27 cellular contexts compared by ENCODE assay signal in genomic region chr12:40775681-40776080, GRCh38.
"Had no signal": no experiment of that assay in that cellular context is flagged by ENCODE, and none has a peak within 500 bp of the region (broad histone marks: within the 10 kb centered on the region; RNA-seq: fewer than 3 reads in every experiment).

No MANE protein-coding gene starts in this region.

- H3K79me2 ChIP-seq: parathyroid adenoma had no signal

- DNase-seq: colonic mucosa; effector CD8-positive, alpha-beta T cell; endodermal cell; heart left ventricle; hippocampal formation; islet precursor cell; kidney glomerular epithelial cell; mesendoderm; midbrain; naive thymus-derived CD4-positive, alpha-beta T cell; right lobe of liver; small intestine; stimulated activated CD4-positive, alpha-beta T cell treated with anti-CD3 and anti-CD28 coated beads, Interleukin-15, amount 100 ng/mL, for 24 hours; stimulated activated CD4-positive, alpha-beta T cell treated with anti-CD3 and anti-CD28 coated beads, Interleukin-2, amount 100 ng/mL, for 48 hours; stimulated activated naive CD4-positive, alpha-beta T cell; stimulated activated naive CD8-positive, alpha-beta T cell treated with anti-CD3 and anti-CD28 coated beads, Interleukin-15, amount 100 ng/mL, for 72 hours; thyroid gland; trophoblast cell had no signal

- H3K36me3 ChIP-seq: colonic mucosa, esophagus muscularis mucosa, gastroesophageal sphincter, heart left ventricle, neural progenitor cell, right lobe of liver, thyroid gland, vagina had no signal

- H3K9me3 Mint-ChIP-seq: dendritic cell treated with granulocyte-macrophage colony-stimulating factor and Interleukin-4, amounts not matched to agents 40 ng/mL and 50 ng/mL, for 4 days; endodermal cell; nephron; neural progenitor cell; stimulated activated naive CD8-positive, alpha-beta T cell treated with anti-CD3 and anti-CD28 coated beads, Interleukin-15, amount 100 ng/mL, for 72 hours had no signal

- H3K4me1 Mint-ChIP-seq: naive thymus-derived CD4-positive, alpha-beta T cell; nephron; neural progenitor cell; stimulated activated naive CD8-positive, alpha-beta T cell treated with anti-CD3 and anti-CD28 coated beads, Interleukin-15, amount 100 ng/mL, for 72 hours had no signal

- H3K27ac Mint-ChIP-seq: dendritic cell treated with granulocyte-macrophage colony-stimulating factor and Interleukin-4, amounts not matched to agents 40 ng/mL and 50 ng/mL, for 4 days; endodermal cell; naive thymus-derived CD4-positive, alpha-beta T cell; nephron; neural progenitor cell; progenitor cell of endocrine pancreas; stimulated activated naive CD8-positive, alpha-beta T cell treated with anti-CD3 and anti-CD28 coated beads, Interleukin-15, amount 100 ng/mL, for 72 hours had no signal

- ATAC-seq: gastroesophageal sphincter; heart left ventricle; naive thymus-derived CD4-positive, alpha-beta T cell; right lobe of liver; stimulated activated naive CD8-positive, alpha-beta T cell treated with anti-CD3 and anti-CD28 coated beads, Interleukin-15, amount 100 ng/mL, for 72 hours had no signal

- H3K9me3 ChIP-seq: colonic mucosa, esophagus muscularis mucosa, gastroesophageal sphincter, heart left ventricle, right lobe of liver, thyroid gland, vagina had no signal

- H3K9ac ChIP-seq: neural progenitor cell, parathyroid adenoma had no signal

- H3K4me2 ChIP-seq: neural progenitor cell had no signal

- H3K4me3 Mint-ChIP-seq: dendritic cell treated with granulocyte-macrophage colony-stimulating factor and Interleukin-4, amounts not matched to agents 40 ng/mL and 50 ng/mL, for 4 days; endodermal cell; naive thymus-derived CD4-positive, alpha-beta T cell; nephron; neural progenitor cell; stimulated activated naive CD8-positive, alpha-beta T cell treated with anti-CD3 and anti-CD28 coated beads, Interleukin-15, amount 100 ng/mL, for 72 hours had no signal

- H2AFZ ChIP-seq: neural progenitor cell, parathyroid adenoma had no signal

- H3K4me1 ChIP-seq: colonic mucosa, heart left ventricle, neural progenitor cell, parathyroid adenoma, right lobe of liver, vagina had no signal

- H3K4me3 ChIP-seq: colonic mucosa, esophagus muscularis mucosa, gastroesophageal sphincter, heart left ventricle, lung, neural progenitor cell, right lobe of liver, thyroid gland, vagina had no signal

- H3K27me3 ChIP-seq: colonic mucosa, esophagus muscularis mucosa, gastroesophageal sphincter, heart left ventricle, neural progenitor cell, right lobe of liver, thyroid gland, vagina had no signal

- H3K27ac ChIP-seq: colonic mucosa, esophagus muscularis mucosa, gastroesophageal sphincter, heart left ventricle, neural progenitor cell, parathyroid adenoma, right lobe of liver, thyroid gland, vagina had no signal

- H3K27me3 Mint-ChIP-seq: dendritic cell treated with granulocyte-macrophage colony-stimulating factor and Interleukin-4, amounts not matched to agents 40 ng/mL and 50 ng/mL, for 4 days; naive thymus-derived CD4-positive, alpha-beta T cell; progenitor cell of endocrine pancreas; stimulated activated naive CD8-positive, alpha-beta T cell treated with anti-CD3 and anti-CD28 coated beads, Interleukin-15, amount 100 ng/mL, for 72 hours had no signal

- H3K36me3 Mint-ChIP-seq: naive thymus-derived CD4-positive, alpha-beta T cell; neural progenitor cell had no signal
